In the genomic region with DNA sequence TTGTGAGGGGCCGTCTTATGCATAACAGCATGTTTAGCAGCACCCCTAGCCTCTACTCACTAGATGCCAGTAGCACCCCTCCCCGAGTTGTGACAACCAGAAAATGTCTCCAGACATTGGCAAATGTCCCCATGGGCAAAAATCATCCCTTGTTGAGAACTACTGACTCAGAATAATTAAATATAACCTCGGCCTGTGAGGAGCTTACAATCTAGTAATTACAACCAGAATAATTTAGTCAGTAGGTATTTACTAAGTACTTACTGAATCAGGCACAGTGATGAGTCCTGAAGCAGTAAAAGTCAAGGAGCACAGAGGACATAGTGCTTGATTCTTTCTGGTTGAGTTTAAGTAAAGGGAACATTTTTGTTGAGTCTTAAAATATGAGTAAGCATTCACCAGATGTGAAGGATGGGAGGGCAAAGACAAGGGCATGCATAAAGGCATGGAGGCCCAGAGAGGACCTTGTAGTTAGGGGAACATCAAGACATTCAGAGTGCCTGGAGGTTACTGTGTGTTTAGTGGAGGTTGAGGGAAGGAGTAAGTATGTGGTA, we compare ENCODE assay signal across 1 cellular context.
TF ChIP-seq lines count a peak whose summit lies in the region.

No MANE protein-coding gene starts in this region.

TF ChIP-seq in HepG2, 621 proteins besides CTCF, POLR2A, EP300 and RAD21:
- TF ChIP-seq ZNF616 (CRISPR knock-in tag; IDR thresholded peaks at IDR 0.05; ENCODE audit: low read depth) (no peak), NFE2 (CRISPR knock-in tag; IDR thresholded peaks at IDR 0.05) (no peak), ZNF816 (CRISPR knock-in tag; IDR thresholded peaks at IDR 0.05; ENCODE audit: borderline replicate concordance) (no peak), SRY (CRISPR knock-in tag; IDR thresholded peaks at IDR 0.05) (no peak), ESRRA (CRISPR knock-in tag; IDR thresholded peaks at IDR 0.05; ENCODE audit: low read depth) (no peak), KDM6A (CRISPR knock-in tag; IDR thresholded peaks at IDR 0.05; ENCODE audit: low read depth) (no peak), ZNF563 (CRISPR knock-in tag; IDR thresholded peaks at IDR 0.05) (no peak), SAP130 (CRISPR knock-in tag; IDR thresholded peaks at IDR 0.05; ENCODE audit: low read depth) (no peak), PAF1 (CRISPR knock-in tag; IDR thresholded peaks at IDR 0.05) (no peak), ZMYM3 (CRISPR knock-in tag; IDR thresholded peaks at IDR 0.05) (no peak), ZNF543 (CRISPR knock-in tag; IDR thresholded peaks at IDR 0.05) (no peak), ZNF44 (CRISPR knock-in tag; IDR thresholded peaks at IDR 0.05) (no peak)
- TF ChIP-seq, protein P1, sequence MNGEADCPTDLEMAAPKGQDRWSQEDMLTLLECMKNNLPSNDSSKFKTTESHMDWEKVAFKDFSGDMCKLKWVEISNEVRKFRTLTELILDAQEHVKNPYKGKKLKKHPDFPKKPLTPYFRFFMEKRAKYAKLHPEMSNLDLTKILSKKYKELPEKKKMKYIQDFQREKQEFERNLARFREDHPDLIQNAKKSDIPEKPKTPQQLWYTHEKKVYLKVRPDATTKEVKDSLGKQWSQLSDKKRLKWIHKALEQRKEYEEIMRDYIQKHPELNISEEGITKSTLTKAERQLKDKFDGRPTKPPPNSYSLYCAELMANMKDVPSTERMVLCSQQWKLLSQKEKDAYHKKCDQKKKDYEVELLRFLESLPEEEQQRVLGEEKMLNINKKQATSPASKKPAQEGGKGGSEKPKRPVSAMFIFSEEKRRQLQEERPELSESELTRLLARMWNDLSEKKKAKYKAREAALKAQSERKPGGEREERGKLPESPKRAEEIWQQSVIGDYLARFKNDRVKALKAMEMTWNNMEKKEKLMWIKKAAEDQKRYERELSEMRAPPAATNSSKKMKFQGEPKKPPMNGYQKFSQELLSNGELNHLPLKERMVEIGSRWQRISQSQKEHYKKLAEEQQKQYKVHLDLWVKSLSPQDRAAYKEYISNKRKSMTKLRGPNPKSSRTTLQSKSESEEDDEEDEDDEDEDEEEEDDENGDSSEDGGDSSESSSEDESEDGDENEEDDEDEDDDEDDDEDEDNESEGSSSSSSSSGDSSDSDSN (CRISPR knock-in tag; IDR thresholded peaks at IDR 0.05): no peak
- TF ChIP-seq, protein P2, sequence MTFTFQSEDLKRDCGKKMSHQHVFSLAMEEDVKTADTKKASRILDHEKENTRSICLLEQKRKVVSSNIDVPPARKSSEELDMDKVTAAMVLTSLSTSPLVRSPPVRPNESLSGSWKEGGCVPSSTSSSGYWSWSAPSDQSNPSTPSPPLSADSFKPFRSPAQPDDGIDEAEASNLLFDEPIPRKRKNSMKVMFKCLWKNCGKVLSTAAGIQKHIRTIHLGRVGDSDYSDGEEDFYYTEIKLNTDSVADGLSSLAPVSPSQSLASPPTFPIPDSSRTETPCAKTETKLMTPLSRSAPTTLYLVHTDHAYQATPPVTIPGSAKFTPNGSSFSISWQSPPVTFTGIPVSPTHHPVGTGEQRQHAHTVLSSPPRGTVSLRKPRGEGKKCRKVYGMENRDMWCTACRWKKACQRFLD (CRISPR knock-in tag; IDR thresholded peaks at IDR 0.05; ENCODE audit: borderline replicate concordance): no peak
- TF ChIP-seq, protein P3, sequence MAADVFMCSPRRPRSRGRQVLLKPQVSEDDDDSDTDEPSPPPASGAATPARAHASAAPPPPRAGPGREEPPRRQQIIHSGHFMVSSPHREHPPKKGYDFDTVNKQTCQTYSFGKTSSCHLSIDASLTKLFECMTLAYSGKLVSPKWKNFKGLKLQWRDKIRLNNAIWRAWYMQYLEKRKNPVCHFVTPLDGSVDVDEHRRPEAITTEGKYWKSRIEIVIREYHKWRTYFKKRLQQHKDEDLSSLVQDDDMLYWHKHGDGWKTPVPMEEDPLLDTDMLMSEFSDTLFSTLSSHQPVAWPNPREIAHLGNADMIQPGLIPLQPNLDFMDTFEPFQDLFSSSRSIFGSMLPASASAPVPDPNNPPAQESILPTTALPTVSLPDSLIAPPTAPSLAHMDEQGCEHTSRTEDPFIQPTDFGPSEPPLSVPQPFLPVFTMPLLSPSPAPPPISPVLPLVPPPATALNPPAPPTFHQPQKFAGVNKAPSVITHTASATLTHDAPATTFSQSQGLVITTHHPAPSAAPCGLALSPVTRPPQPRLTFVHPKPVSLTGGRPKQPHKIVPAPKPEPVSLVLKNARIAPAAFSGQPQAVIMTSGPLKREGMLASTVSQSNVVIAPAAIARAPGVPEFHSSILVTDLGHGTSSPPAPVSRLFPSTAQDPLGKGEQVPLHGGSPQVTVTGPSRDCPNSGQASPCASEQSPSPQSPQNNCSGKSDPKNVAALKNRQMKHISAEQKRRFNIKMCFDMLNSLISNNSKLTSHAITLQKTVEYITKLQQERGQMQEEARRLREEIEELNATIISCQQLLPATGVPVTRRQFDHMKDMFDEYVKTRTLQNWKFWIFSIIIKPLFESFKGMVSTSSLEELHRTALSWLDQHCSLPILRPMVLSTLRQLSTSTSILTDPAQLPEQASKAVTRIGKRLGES (CRISPR knock-in tag; IDR thresholded peaks at IDR 0.05; ENCODE audit: borderline replicate concordance): no peak
